ENCODE assay signal across 28 cellular contexts in genomic region chr13:21445759-21446158, GRCh38.
"Had no signal": no experiment of that assay in that cellular context is flagged by ENCODE, and none has a peak within 500 bp of the region (broad histone marks: within the 10 kb centered on the region; RNA-seq: fewer than 3 reads in every experiment).

No MANE protein-coding gene starts in this region.

- H3K4me1 ChIP-seq: ascending aorta, gastroesophageal sphincter, right lobe of liver had no signal

- DNase-seq: activated CD4-positive, alpha-beta T cell treated with anti-CD3 and anti-CD28 coated beads, Interleukin-2, amount 50 U/mL, for 1 hour; activated CD8-positive, alpha-beta memory T cell treated with anti-CD3 and anti-CD28 coated beads, Interleukin-2, amount 10 ng/mL, durations not matched to agents 7 days and 5 days; activated CD8-positive, alpha-beta T cell treated with anti-CD3 and anti-CD28 coated beads, Interleukin-2, amount 10 ng/mL, durations not matched to agents 7 days and 5 days; activated effector memory CD4-positive, alpha-beta T cell treated with Interleukin-2 at 50 U/mL for 16 hours; activated naive CD4-positive, alpha-beta T cell treated with anti-CD3 and anti-CD28 coated beads for 36 hours; activated naive CD8-positive, alpha-beta T cell treated with anti-CD3 and anti-CD28 coated beads, Interleukin-2, amount 10 ng/mL, durations not matched to agents 7 days and 5 days; dorsolateral prefrontal cortex; effector memory CD4-positive, alpha-beta T cell; lower lobe of right lung; mesenchymal stem cell; nephron progenitor cell; right lobe of liver; stimulated activated CD4-positive, alpha-beta T cell treated with anti-CD3 and anti-CD28 coated beads, Interleukin-2, amount 100 ng/mL, for 48 hours; stimulated activated naive CD8-positive, alpha-beta T cell treated with anti-CD3 and anti-CD28 coated beads, Interleukin-15, Interleukin-2, amounts not matched to agents 100 U/mL and 50 U/mL, for 24 hours; SW 1271; T1000 had no signal

- H3K27me3 Mint-ChIP-seq: activated CD8-positive, alpha-beta memory T cell treated with anti-CD3 and anti-CD28 coated beads, Interleukin-2, amount 10 ng/mL, durations not matched to agents 7 days and 5 days; activated naive CD8-positive, alpha-beta T cell treated with anti-CD3 and anti-CD28 coated beads, Interleukin-2, amount 10 ng/mL, durations not matched to agents 7 days and 5 days; brain; type B pancreatic cell had no signal

- H3K9me3 ChIP-seq: ascending aorta, gastroesophageal sphincter, lower lobe of right lung, neutrophil, right lobe of liver, thoracic aorta, vagina had no signal

- H3K4me1 Mint-ChIP-seq: brain, nephron progenitor cell had no signal

- H3K27ac ChIP-seq: ascending aorta, cardiac muscle cell, coronary artery, gastroesophageal sphincter, hepatocyte, lower lobe of right lung, neutrophil, right lobe of liver, thoracic aorta, vagina had no signal

- H3K27ac Mint-ChIP-seq: activated CD8-positive, alpha-beta memory T cell treated with anti-CD3 and anti-CD28 coated beads, Interleukin-2, amount 10 ng/mL, durations not matched to agents 7 days and 5 days; activated CD8-positive, alpha-beta T cell treated with anti-CD3 and anti-CD28 coated beads, Interleukin-2, amount 10 ng/mL, durations not matched to agents 7 days and 5 days; activated naive CD4-positive, alpha-beta T cell treated with anti-CD3 and anti-CD28 coated beads for 36 hours; activated naive CD8-positive, alpha-beta T cell treated with anti-CD3 and anti-CD28 coated beads, Interleukin-2, amount 10 ng/mL, durations not matched to agents 7 days and 5 days; brain; nephron progenitor cell; T-helper 1 cell treated with Interleukin-12 subunit alpha and Interleukin-12 subunit beta and Interleukin-4 antibody, amounts not matched to agents 30 μg/mL and 1 μg/mL, for 36 hours; type B pancreatic cell had no signal

- H3K4me3 ChIP-seq: ascending aorta, cardiac muscle cell, coronary artery, dorsolateral prefrontal cortex, gastroesophageal sphincter, hepatocyte, lower lobe of right lung, right lobe of liver, thoracic aorta, vagina had no signal

- H3K4me3 Mint-ChIP-seq: activated CD8-positive, alpha-beta memory T cell treated with anti-CD3 and anti-CD28 coated beads, Interleukin-2, amount 10 ng/mL, durations not matched to agents 7 days and 5 days; activated CD8-positive, alpha-beta T cell treated with anti-CD3 and anti-CD28 coated beads, Interleukin-2, amount 10 ng/mL, durations not matched to agents 7 days and 5 days; activated naive CD4-positive, alpha-beta T cell treated with anti-CD3 and anti-CD28 coated beads for 36 hours; activated naive CD8-positive, alpha-beta T cell treated with anti-CD3 and anti-CD28 coated beads, Interleukin-2, amount 10 ng/mL, durations not matched to agents 7 days and 5 days; brain; nephron progenitor cell; T-helper 1 cell treated with Interleukin-12 subunit alpha and Interleukin-12 subunit beta and Interleukin-4 antibody, amounts not matched to agents 30 μg/mL and 1 μg/mL, for 36 hours; type B pancreatic cell had no signal

- H3K27me3 ChIP-seq: ascending aorta, cardiac muscle cell, dorsolateral prefrontal cortex, gastroesophageal sphincter, hepatocyte, neutrophil, right lobe of liver, vagina had no signal

- H3K36me3 ChIP-seq: ascending aorta, cardiac muscle cell, gastroesophageal sphincter, lower lobe of right lung, neutrophil, right lobe of liver, vagina had no signal

- ATAC-seq: activated CD8-positive, alpha-beta memory T cell treated with anti-CD3 and anti-CD28 coated beads, Interleukin-2, amount 10 ng/mL, durations not matched to agents 7 days and 5 days; activated CD8-positive, alpha-beta T cell treated with anti-CD3 and anti-CD28 coated beads, Interleukin-2, amount 10 ng/mL, durations not matched to agents 7 days and 5 days; gastroesophageal sphincter; left lobe of liver; lower lobe of right lung; right lobe of liver; stimulated activated naive CD8-positive, alpha-beta T cell treated with anti-CD3 and anti-CD28 coated beads, Interleukin-15, Interleukin-2, amounts not matched to agents 100 U/mL and 50 U/mL, for 24 hours had no signal
